ENCODE assay signal across 8 cellular contexts in genomic region chr22:46139417-46139816, GRCh38. TPM values are rescaled to one million over a fixed set of nuclear protein-coding genes. Genes with fewer than 3 reads are reported as not detected.
A peak's percentile ranks its signal among the peaks of the same experiment; 100 is the strongest.
DNase-seq lines count a peak whose midpoint lies in the region; ATAC-seq and TF ChIP-seq lines count a peak whose summit lies in the region.
"Not testable (repeated sequence)": the region's sequence is repeated elsewhere in the genome, so short reads cannot be mapped to it uniquely, and the experiment has no call there.

No MANE protein-coding gene starts in this region.

- 11 to 23% (median 18%) methylated on average over 9 of the region's 9 CpGs for WGBS in psoas muscle, 3 donors
- WGBS in upper lobe of left lung, 2 donors = 67 to 86% methylated on average over 8 to 9 of the region's 9 CpGs

- not testable (repeated sequence) for DNase-seq in Peyer's patch, lower lobe of right lung, upper lobe of left lung
- DNase-seq in Right ventricle myocardium superior (peak; percentile 68), islet precursor cell (peak; percentile 64), psoas muscle (peak in 1 of 2 donors; percentile 43)

- not testable (repeated sequence) for H3K4me3 ChIP-seq in Peyer's patch; lower lobe of right lung; psoas muscle; stomach smooth muscle (ENCODE audit: low read length in 2 of 2); upper lobe of left lung

- TF ChIP-seq CTCF in Peyer's patch (IDR thresholded peaks at IDR 0.05); lower lobe of right lung (IDR thresholded peaks at IDR 0.05); psoas muscle (IDR thresholded peaks at IDR 0.05); upper lobe of left lung (IDR thresholded peaks at IDR 0.05): not testable (repeated sequence)

- H3K27ac ChIP-seq in Peyer's patch (peak overlapping the region in 3 of 4 donors; percentile 5 to 49 (median 39)), cingulate gyrus (ENCODE audit: low read depth, low read length) (peak overlapping the region; percentile 65), lower lobe of right lung (peak overlapping the region; percentile 67), psoas muscle (peak overlapping the region; percentile 69), stomach smooth muscle (ENCODE audit: low read length) (peak overlapping the region; percentile 37), upper lobe of left lung (peak overlapping the region in 3 of 4 donors; percentile 59 to 77 (median 75))

- H3K27me3 ChIP-seq in Peyer's patch; lower lobe of right lung (ENCODE audit: low read depth); psoas muscle (ENCODE audit: insufficient read depth in 3 of 3, low read length in 2 of 3); stomach smooth muscle (ENCODE audit: control insufficient read depth in 1 of 2, insufficient read depth in 2 of 2, low read length in 2 of 2); upper lobe of left lung: not testable (repeated sequence)

- not testable (repeated sequence) for TF ChIP-seq POLR2A in Peyer's patch (IDR thresholded peaks at IDR 0.05); upper lobe of left lung (IDR thresholded peaks at IDR 0.05)

- H3K36me3 ChIP-seq in Peyer's patch; lower lobe of right lung; psoas muscle (ENCODE audit: insufficient read depth in 1 of 2, low read depth in 1 of 2); stomach smooth muscle (ENCODE audit: control insufficient read depth in 2 of 2, insufficient read depth in 2 of 2, low read length in 2 of 2); upper lobe of left lung: not testable (repeated sequence)

- not testable (repeated sequence) for TF ChIP-seq EP300 in upper lobe of left lung (IDR thresholded peaks at IDR 0.05)

- ATAC-seq in Right ventricle myocardium superior (ENCODE audit: poor library complexity) (peak; percentile 59), psoas muscle (peak; percentile 29 to 63 (median 48)), upper lobe of left lung (ENCODE audit: low FRiP score in 2 of 2) (peak in 1 of 2 donors; percentile 28)
- not testable (repeated sequence) for ATAC-seq in lower lobe of right lung

- not testable (repeated sequence) for H3K9ac ChIP-seq in stomach smooth muscle (ENCODE audit: low read length in 2 of 2)

- intact Hi-C loops in Right ventricle myocardium superior (cut with DNase I); lower lobe of right lung (cut with DNase I); psoas muscle (cut with DNase I): not testable (repeated sequence)

- H3K9me3 ChIP-seq in Peyer's patch; lower lobe of right lung; psoas muscle; stomach smooth muscle (ENCODE audit: control insufficient read depth in 2 of 2, low read length in 2 of 2); upper lobe of left lung: not testable (repeated sequence)

- H3K4me1 ChIP-seq in Peyer's patch; lower lobe of right lung; psoas muscle; stomach smooth muscle (ENCODE audit: control insufficient read depth, insufficient read depth, low read length); upper lobe of left lung: not testable (repeated sequence)

RNA-seq across cellular contexts. Expression of gene PPARA, which starts 10.9 kb away (rescaled TPM):
- total RNA-seq in Peyer's patch (100 to 1,000 TPM in 3 of 4 donors, 10 to 100 TPM in 1; 21.5 to 231 (median 189) TPM), Right ventricle myocardium superior (66.1 TPM), lower lobe of right lung (20.5 TPM), psoas muscle (10 to 100 TPM; 37.3 to 55.8 (median 46.2) TPM), upper lobe of left lung (10 to 100 TPM; 10.2 to 27.0 (median 20.9) TPM)
- polyA plus RNA-seq in psoas muscle = 10 to 100 TPM; 11.0 to 30.6 (median 12.1) TPM
